15 cellular contexts compared by ENCODE assay signal in genomic region chr22:28402539-28402938, GRCh38.
"Had no signal": no experiment of that assay in that cellular context is flagged by ENCODE, and none has a peak within 500 bp of the region (broad histone marks: within the 10 kb centered on the region; RNA-seq: fewer than 3 reads in every experiment).

No MANE protein-coding gene starts in this region.

- H3K4me1 Mint-ChIP-seq: activated naive CD4-positive, alpha-beta T cell treated with anti-CD3 and anti-CD28 coated beads, Interleukin-2, amount 50 U/mL, for 24 hours; stimulated activated memory B cell treated with anti-CD40 and anti-IgM and Interleukin-4, amounts not matched to agents 10 μg/mL and 1 μg/mL and 100 μg/mL, for 72 hours; T-cell had no signal

- ATAC-seq: esophagus mucosa; naive thymus-derived CD4-positive, alpha-beta T cell; stimulated activated memory B cell treated with anti-CD40 and anti-IgM and Interleukin-4, amounts not matched to agents 10 μg/mL and 1 μg/mL and 100 μg/mL, for 72 hours; T-cell had no signal

- H3K4me3 Mint-ChIP-seq: activated naive CD4-positive, alpha-beta T cell treated with anti-CD3 and anti-CD28 coated beads, Interleukin-2, amount 50 U/mL, for 24 hours; brain; stimulated activated memory B cell treated with anti-CD40 and anti-IgM and Interleukin-4, amounts not matched to agents 10 μg/mL and 1 μg/mL and 100 μg/mL, for 72 hours; T-cell had no signal

- H3K36me3 Mint-ChIP-seq: activated naive CD4-positive, alpha-beta T cell treated with anti-CD3 and anti-CD28 coated beads, Interleukin-2, amount 50 U/mL, for 24 hours; stimulated activated memory B cell treated with anti-CD40 and anti-IgM and Interleukin-4, amounts not matched to agents 10 μg/mL and 1 μg/mL and 100 μg/mL, for 72 hours; T-cell had no signal

- DNase-seq: activated CD4-positive, alpha-beta T cell treated with anti-CD3 and anti-CD28 coated beads, Interleukin-2, amount 50 U/mL, for 4 hours; central memory CD4-positive, alpha-beta T cell; colonic mucosa; islet precursor cell; naive thymus-derived CD4-positive, alpha-beta T cell; SK-N-SH; stimulated activated CD4-positive, alpha-beta T cell treated with anti-CD3 and anti-CD28 coated beads, Interleukin-12 subunit alpha, Interleukin-12 subunit beta, amount 100 ng/mL, for 4 hours; stimulated activated CD4-positive, alpha-beta T cell treated with anti-CD3 and anti-CD28 coated beads, Interleukin-2, amount 100 ng/mL, for 24 hours; T-cell; tibial artery; WERI-Rb-1 had no signal

- H3K27me3 Mint-ChIP-seq: activated naive CD4-positive, alpha-beta T cell treated with anti-CD3 and anti-CD28 coated beads, Interleukin-2, amount 50 U/mL, for 24 hours; brain had no signal

- H3K27ac Mint-ChIP-seq: activated naive CD4-positive, alpha-beta T cell treated with anti-CD3 and anti-CD28 coated beads, Interleukin-2, amount 50 U/mL, for 24 hours; brain; stimulated activated memory B cell treated with anti-CD40 and anti-IgM and Interleukin-4, amounts not matched to agents 10 μg/mL and 1 μg/mL and 100 μg/mL, for 72 hours; T-cell had no signal

- H3K9me3 Mint-ChIP-seq: activated naive CD4-positive, alpha-beta T cell treated with anti-CD3 and anti-CD28 coated beads, Interleukin-2, amount 50 U/mL, for 24 hours; stimulated activated memory B cell treated with anti-CD40 and anti-IgM and Interleukin-4, amounts not matched to agents 10 μg/mL and 1 μg/mL and 100 μg/mL, for 72 hours; T-cell had no signal
